In genomic region chr11:60195923-60196368, GRCh38 we compare ENCODE assay signal across 15 cellular contexts. TPM values are rescaled to one million over a fixed set of nuclear protein-coding genes. Genes with fewer than 3 reads are reported as not detected.
DNase-seq lines count a peak whose midpoint lies in the region; ATAC-seq, FAIRE-seq and TF ChIP-seq lines count a peak whose summit lies in the region.
"Had no signal": no experiment of that assay in that cellular context is flagged by ENCODE, and none has a peak within 500 bp of the region (broad histone marks: within the 10 kb centered on the region; RNA-seq: fewer than 3 reads in every experiment).

No MANE protein-coding gene starts in this region.

- BruUV-seq in HepG2 (replicated peaks; lab: Mats Ljungman, UMichigan) (no TSS peak), MCF 10A (replicated peaks; lab: Mats Ljungman, UMichigan) (no TSS peak)

- peaks cover 6% of the 10 kb centered on the region for H3K4me1 Mint-ChIP-seq in MCF 10A (ENCODE audit: insufficient read depth, unreplicated experiment)
- H3K4me1 Mint-ChIP-seq in natural killer cell, result peaks cover 0 to 4% of the 10 kb centered on the region in 2 donors

- H3K4me3 Mint-ChIP-seq in MCF 10A (ENCODE audit: unreplicated experiment), result no peak overlapping the region
- no peak overlapping the region for H3K4me3 Mint-ChIP-seq in natural killer cell
- H3K4me3 Mint-ChIP-seq: naive B cell; T-helper 2 cell treated with Interferon-gamma antibody and Interleukin-4, amounts not matched to agents 5 μg/mL and 100 μg/mL, for 36 hours had no signal

- FAIRE-seq in HepG2 (lab: Jason Lieb, UNC), result no peak

- H3K27me3 ChIP-seq in HepG2 (ENCODE audit: control insufficient read depth in 1 of 2, insufficient read depth in 2 of 2, low read length in 2 of 2), result no peaks in the 10 kb centered on the region; a peak in 1 of 5 replicates
- H3K27me3 ChIP-seq: brain microvascular endothelial cell had no signal

- POLR2A ChIA-PET in HepG2 (lab: Yijun Ruan, JAX) (no interaction called here), MCF 10A (lab: Yijun Ruan, JAX) (interaction anchor here (0.7 to 0.9 kb wide), 3 partner anchors 26 to 55 kb away, joined by 3 read pairs; no protein-coding TSS in a partner anchor)

- in situ Hi-C loops in KBM-7 (cut with MboI; ENCODE audit: low pct_unique_long_range_greater_than_20kb, low sequenced_read_pairs), result no loop called here
- in situ Hi-C loops in HepG2 (cut with HindIII; ENCODE audit: extremely low pct_ligation_motif_present, low pct_unique_long_range_greater_than_20kb), result no loop called here

- no peaks in the 10 kb centered on the region for H3K36me3 Mint-ChIP-seq in MCF 10A (ENCODE audit: insufficient read depth, unreplicated experiment)
- H3K36me3 Mint-ChIP-seq in natural killer cell, result peaks cover 11% of the 10 kb centered on the region

- no peaks in the 10 kb centered on the region for H3K4me1 ChIP-seq in HepG2 (ENCODE audit: insufficient read depth, low read length)

- TF ChIP-seq CTCF in HepG2 (CRISPR knock-in tag; IDR thresholded peaks at IDR 0.05) (no peak), MCF 10A (IDR thresholded peaks at IDR 0.05; ENCODE audit: unreplicated experiment) (no peak), coronary artery (IDR thresholded peaks at IDR 0.05) (no peak), natural killer cell (IDR thresholded peaks at IDR 0.05) (no peak)

- CTCF ChIA-PET in HepG2 (lab: Yijun Ruan, JAX; ENCODE audit: low intra/inter-chr PET ratio, low total read pairs) (no interaction called here), MCF 10A (lab: Yijun Ruan, JAX) (interaction anchor here (0.6 to 5.8 kb wide), 5 partner anchors 13 to 635 kb away, joined by 3 to 35 read pairs (median 4); partner anchors contain the start of gene MS4A6A)

- H3K27ac ChIP-seq in HepG2 (ENCODE audit: extremely low read length, insufficient read depth, low read length) (no peak overlapping the region), coronary artery (peak overlapping the region in 1 of 2 donors; percentile 68)
- H3K27ac ChIP-seq: brain microvascular endothelial cell, C4-2B had no signal

- intact Hi-C loops in HepG2 (cut with micrococcal nuclease; ENCODE audit: unreplicated experiment) (no loop called here), MCF 10A (cut with micrococcal nuclease) (no loop called here), natural killer cell (cut with micrococcal nuclease) (no loop called here)

- H3K9me3 Mint-ChIP-seq in MCF 10A (ENCODE audit: unreplicated experiment) (no peaks in the 10 kb centered on the region), natural killer cell (no peaks in the 10 kb centered on the region)

- no peak overlapping the region for H2AFZ ChIP-seq in HepG2 (ENCODE audit: low read length)

- H3K27ac Mint-ChIP-seq in MCF 10A (ENCODE audit: low read depth, unreplicated experiment), result no peak overlapping the region
- no peak overlapping the region for H3K27ac Mint-ChIP-seq in natural killer cell
- H3K27ac Mint-ChIP-seq: T-helper 2 cell treated with Interferon-gamma antibody and Interleukin-4, amounts not matched to agents 5 μg/mL and 100 μg/mL, for 36 hours had no signal

- H3K79me2 ChIP-seq in HepG2 (ENCODE audit: insufficient read depth, low read length), result no peaks in the 10 kb centered on the region

- no peak overlapping the region for H3K4me2 ChIP-seq in HepG2 (ENCODE audit: low read depth, low read length)

- ATAC-seq in GM19351 (IDR thresholded peaks at IDR 0.05; ENCODE audit: unreplicated experiment) (peak; percentile 56), HepG2 (no peak), natural killer cell (no peak)
- ATAC-seq: esophagus mucosa had no signal

- H3K27me3 Mint-ChIP-seq in MCF 10A (ENCODE audit: insufficient read depth, unreplicated experiment), result peaks cover 11% of the 10 kb centered on the region
- H3K27me3 Mint-ChIP-seq in natural killer cell (ENCODE audit: low read depth in 2 of 2), result peaks cover 14 to 16% of the 10 kb centered on the region in 2 donors

- 1% methylated on average over 4 of the region's 4 CpGs for WGBS in HepG2 (ENCODE audit: low lambda C conversion rate)

- no peak overlapping the region for H3K9ac ChIP-seq in HepG2 (ENCODE audit: insufficient read depth, low read depth, low read length)

- no peaks in the 10 kb centered on the region for H3K36me3 ChIP-seq in HepG2 (replicated peaks in 1 of 2; ENCODE audit: control insufficient read depth in 1 of 2, insufficient read depth in 2 of 2, low read length in 2 of 2)
- H3K36me3 ChIP-seq: brain microvascular endothelial cell had no signal

- H3K9me3 ChIP-seq in HepG2 (ENCODE audit: low read length), result no peaks in the 10 kb centered on the region

- no peak for TF ChIP-seq POLR2A in HepG2 (IDR thresholded peaks at IDR 0.05; ENCODE audit: insufficient read depth in 1 of 2, low read depth in 2 of 2, low read length in 2 of 2)

- no peak for TF ChIP-seq EP300 in HepG2 (IDR thresholded peaks at IDR 0.05; ENCODE audit: low read depth in 2 of 2, low read length in 2 of 2)
- no peak for TF ChIP-seq EP300 in HepG2 (CRISPR knock-in tag; IDR thresholded peaks at IDR 0.05; ENCODE audit: borderline replicate concordance)

- H3K4me3 ChIP-seq in HepG2 (replicated peaks in 1 of 3; ENCODE audit: insufficient read depth in 1 of 3, low read depth in 2 of 3, low read length in 3 of 3) (no peak overlapping the region), coronary artery (no peak overlapping the region)

- peak; percentile 12 for DNase-seq in COLO829 (ENCODE audit: low spot score)
- DNase-seq in KBM-7, result peak; percentile 20
- no peak for DNase-seq in HepG2 (ENCODE audit: low spot score)
- DNase-seq in MCF 10A (ENCODE audit: unreplicated experiment), result no peak
- DNase-seq in NCI-H524 (lab: John Stamatoyannopoulos, UW), result no peak
- DNase-seq in coronary artery (ENCODE audit: low spot score), result no peak
- DNase-seq in natural killer cell, result no peak
- DNase-seq: activated CD8-positive, alpha-beta memory T cell treated with anti-CD3 and anti-CD28 coated beads, Interleukin-2, amount 50 U/mL, for 48 hours; brain microvascular endothelial cell; naive B cell; NCI-H1092 treated with DMSO at 0.1 percent for 48 hours had no signal

- TF ChIP-seq RAD21 in HepG2 (CRISPR knock-in tag; IDR thresholded peaks at IDR 0.05), result no peak

- H4K20me1 ChIP-seq in HepG2 (ENCODE audit: insufficient read depth, low read length), result no peaks in the 10 kb centered on the region

TF ChIP-seq in HepG2, 621 proteins besides CTCF, POLR2A, EP300 and RAD21 (continues in another document):
- TF ChIP-seq CREM (IDR thresholded peaks at IDR 0.05) (no peak), CREM (CRISPR knock-in tag; IDR thresholded peaks at IDR 0.05) (no peak), HMG20B (CRISPR knock-in tag; conservative IDR thresholded peaks at IDR 0.05) (no peak), ESRRA (CRISPR knock-in tag; IDR thresholded peaks at IDR 0.05; ENCODE audit: low read depth) (no peak)

RNA-seq across cellular contexts. Expression of gene MS4A6A, which starts 13.1 kb away (rescaled TPM):
- not detected in 2 replicates for total RNA-seq in HepG2 (2016; rRNA removed; fragmentation: Illumina TruSeq; extraction: Trizol)
- total RNA-seq in HepG2 (2016; cell fraction: cytosol; rRNA removed; fragmentation: Illumina TruSeq; extraction: Trizol; ENCODE audit: low read depth), result not detected in 2 replicates
- not detected in 2 replicates for total RNA-seq in HepG2 (2016; cell fraction: insoluble cytoplasmic fraction; rRNA removed; fragmentation: Illumina TruSeq; extraction: Trizol)
- total RNA-seq in HepG2 (2016; cell fraction: membrane; rRNA removed; fragmentation: Illumina TruSeq; extraction: Trizol), result not detected in 2 replicates
- total RNA-seq in HepG2 (2016; cell fraction: nucleus; rRNA removed; fragmentation: Illumina TruSeq; extraction: Trizol), result not detected in 2 replicates
- polyA plus RNA-seq in HepG2 (2011; rRNA removed), result not detected in 2 replicates
- not detected in 2 replicates for polyA plus RNA-seq in HepG2 (2011; cell fraction: cytosol; rRNA removed)
- not detected in 2 replicates for polyA plus RNA-seq in HepG2 (2011; cell fraction: nucleus; rRNA removed)
- polyA plus RNA-seq in HepG2 (2012), result not detected in 2 replicates
- polyA plus RNA-seq in HepG2 (2016; cell fraction: cytosol; fragmentation: Illumina TruSeq; extraction: Trizol; ENCODE audit: low read depth), result not detected in 2 replicates
- polyA plus RNA-seq in HepG2 (2016; cell fraction: insoluble cytoplasmic fraction; fragmentation: Illumina TruSeq; extraction: Trizol; ENCODE audit: low read depth), result not detected in 2 replicates
- not detected in 2 replicates for polyA plus RNA-seq in HepG2 (2016; cell fraction: membrane; fragmentation: Illumina TruSeq; extraction: Trizol; ENCODE audit: low read depth)
- not detected in 2 replicates for polyA plus RNA-seq in HepG2 (2016; cell fraction: nucleus; fragmentation: Illumina TruSeq; extraction: Trizol; ENCODE audit: insufficient read depth, low read depth)
- polyA minus RNA-seq in HepG2 (2011; rRNA and poly(A)+ RNA removed; ENCODE audit: low replicate concordance), result not detected in 2 replicates
- not detected in 2 replicates for polyA minus RNA-seq in HepG2 (2011; cell fraction: cytosol; rRNA and poly(A)+ RNA removed)
- not detected in 2 replicates for polyA minus RNA-seq in HepG2 (2011; cell fraction: nucleus; rRNA and poly(A)+ RNA removed)
- not detected in 2 replicates for total RNA-seq in MCF 10A (2022)
- total RNA-seq in natural killer cell, result 10 to 100 TPM in 2 of 3 donors, 1 to 10 TPM in 1; 1.8 to 27.2 (median 11.8) TPM

RNA-seq across cellular contexts. Expression of gene MS4A4E, which starts 47.0 kb away (rescaled TPM):
- total RNA-seq in HepG2 (2016; rRNA removed; fragmentation: Illumina TruSeq; extraction: Trizol), result not detected in 2 replicates
- not detected in 2 replicates for total RNA-seq in HepG2 (2016; cell fraction: cytosol; rRNA removed; fragmentation: Illumina TruSeq; extraction: Trizol; ENCODE audit: low read depth)
- total RNA-seq in HepG2 (2016; cell fraction: insoluble cytoplasmic fraction; rRNA removed; fragmentation: Illumina TruSeq; extraction: Trizol), result not detected in 2 replicates
- not detected in 2 replicates for total RNA-seq in HepG2 (2016; cell fraction: membrane; rRNA removed; fragmentation: Illumina TruSeq; extraction: Trizol)
- not detected in 2 replicates for total RNA-seq in HepG2 (2016; cell fraction: nucleus; rRNA removed; fragmentation: Illumina TruSeq; extraction: Trizol)
- not detected in 2 replicates for polyA plus RNA-seq in HepG2 (2011; rRNA removed)
- not detected in 2 replicates for polyA plus RNA-seq in HepG2 (2011; cell fraction: cytosol; rRNA removed)
- not detected in 2 replicates for polyA plus RNA-seq in HepG2 (2011; cell fraction: nucleus; rRNA removed)
- not detected in 2 replicates for polyA plus RNA-seq in HepG2 (2012)
- not detected in 2 replicates for polyA plus RNA-seq in HepG2 (2016; cell fraction: cytosol; fragmentation: Illumina TruSeq; extraction: Trizol; ENCODE audit: low read depth)
- not detected in 2 replicates for polyA plus RNA-seq in HepG2 (2016; cell fraction: insoluble cytoplasmic fraction; fragmentation: Illumina TruSeq; extraction: Trizol; ENCODE audit: low read depth)
- polyA plus RNA-seq in HepG2 (2016; cell fraction: membrane; fragmentation: Illumina TruSeq; extraction: Trizol; ENCODE audit: low read depth), result not detected in 2 replicates
- not detected in 2 replicates for polyA plus RNA-seq in HepG2 (2016; cell fraction: nucleus; fragmentation: Illumina TruSeq; extraction: Trizol; ENCODE audit: insufficient read depth, low read depth)
- not detected in 2 replicates for polyA minus RNA-seq in HepG2 (2011; rRNA and poly(A)+ RNA removed; ENCODE audit: low replicate concordance)
- not detected in 2 replicates for polyA minus RNA-seq in HepG2 (2011; cell fraction: cytosol; rRNA and poly(A)+ RNA removed)
- polyA minus RNA-seq in HepG2 (2011; cell fraction: nucleus; rRNA and poly(A)+ RNA removed), result not detected in 2 replicates
- not detected in 2 replicates for total RNA-seq in MCF 10A (2022)
- 10 to 100 TPM in 1 of 3 donors, 1 to 10 TPM in 1, under 1 TPM in 1; 0.92 to 23.2 (median 1.8) TPM for total RNA-seq in natural killer cell

Comparison
In these comparisons a context has a peak if more than half of its experiments do, and no peak if none do; other contexts are left out.
1. DNase-seq: peak in COLO829 (single experiment) and KBM-7 (single experiment); none in HepG2 (single experiment), MCF 10A (single experiment), NCI-H524 (0 of 2), coronary artery (single experiment) and natural killer cell (single experiment).